Comparison of ENCODE assay signal across 14 cellular contexts in the genomic region with DNA sequence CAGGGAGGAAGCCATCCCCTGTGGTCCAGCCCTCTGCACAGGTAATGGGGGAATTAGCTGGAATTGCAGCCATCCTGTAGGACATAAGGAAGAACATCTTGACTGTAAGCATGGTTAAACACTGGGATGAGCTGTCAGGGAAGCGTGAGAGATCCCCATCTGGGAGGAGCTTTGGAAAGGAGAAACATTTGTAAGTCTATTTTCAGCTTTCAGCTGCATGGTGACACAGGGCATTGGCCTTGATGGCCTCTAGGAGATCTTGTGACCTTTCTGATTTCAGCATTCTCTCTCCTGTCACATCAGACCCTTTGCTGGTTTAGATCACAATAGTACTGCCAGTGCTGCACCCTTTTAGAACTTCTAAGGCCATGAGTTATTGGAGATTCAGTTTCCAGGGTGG. TPM values are rescaled to one million over a fixed set of nuclear protein-coding genes. Genes with fewer than 3 reads are reported as not detected.
DNase-seq lines count a peak whose midpoint lies in the region; ATAC-seq and TF ChIP-seq lines count a peak whose summit lies in the region.
"Had no signal": no experiment of that assay in that cellular context is flagged by ENCODE, and none has a peak within 500 bp of the region (broad histone marks: within the 10 kb centered on the region; RNA-seq: fewer than 3 reads in every experiment).

No MANE protein-coding gene starts in this region.

- intact Hi-C loops in esophagus muscularis mucosa (cut with DNase I), result no loop called here
- intact Hi-C loops in stomach (cut with DNase I; ENCODE audit: low total_unique reads), result no loop called here
- intact Hi-C loops in prostate gland (cut with DNase I), result no loop called here

- H3K4me1 Mint-ChIP-seq in activated T-cell treated with anti-CD3 and anti-CD28 coated beads, Interleukin-2, amount 50 U/mL, for 24 hours (ENCODE audit: low read depth), result peaks cover 75% of the 10 kb centered on the region

- WGBS in esophagus muscularis mucosa, result no CpG with 5 or more reads among the region's 1 CpG
- 72 to 90% (median 90%) methylated on average over 1 of the region's 1 CpG for WGBS in stomach, 5 donors
- 100% methylated on average over 1 of the region's 1 CpG for WGBS in prostate gland

- H3K27ac ChIP-seq in SJCRH30, result peak overlapping the region; percentile 66
- peak overlapping the region in 3 of 4 donors; percentile 24 to 74 (median 73) for H3K27ac ChIP-seq in esophagus muscularis mucosa (replicated peaks in 1 of 4)
- H3K27ac ChIP-seq in stomach, result peak overlapping the region; percentile 27 to 86 (median 74)
- H3K27ac ChIP-seq in prostate gland, result no peak overlapping the region

- ATAC-seq in GM21367 (IDR thresholded peaks at IDR 0.05; ENCODE audit: unreplicated experiment), result no peak
- ATAC-seq: SK-N-SH treated with all-trans-retinoic acid at 6 μM for 48 hours; stimulated activated naive CD8-positive, alpha-beta T cell treated with anti-CD3 and anti-CD28 coated beads, Interleukin-15, amount 100 ng/mL, for 72 hours had no signal

- 0 out of 2 replicates have a peak, but pooled peaks cover 4% of the 10 kb centered on the region for H3K9me3 ChIP-seq in SJCRH30 (replicated peaks)
- H3K9me3 ChIP-seq in esophagus muscularis mucosa, result peaks cover 0 to 14% (median 7%) of the 10 kb centered on the region in 4 donors
- peaks cover 0 to 14% (median 7%) of the 10 kb centered on the region in 4 donors for H3K9me3 ChIP-seq in stomach
- H3K9me3 ChIP-seq in prostate gland, result no peaks in the 10 kb centered on the region

- DNase-seq in activated T-cell treated with anti-CD3 and anti-CD28 coated beads, Interleukin-2, amount 50 U/mL, for 24 hours, result no peak
- DNase-seq in activated T-cell treated with anti-CD3 and anti-CD28 coated beads for 4 hours, result no peak
- DNase-seq in SJCRH30, result no peak
- no peak for DNase-seq in esophagus muscularis mucosa (ENCODE audit: extremely low spot score)
- no peak for DNase-seq in stomach
- DNase-seq in prostate gland (ENCODE audit: low spot score), result no peak
- DNase-seq in AML-193 (lab: John Stamatoyannopoulos, UW), result no peak
- DNase-seq: ACHN; activated CD8-positive, alpha-beta memory T cell treated with anti-CD3 and anti-CD28 coated beads, Interleukin-2, amount 50 U/mL, for 4 hours; retina; stimulated activated naive CD8-positive, alpha-beta T cell treated with anti-CD3 and anti-CD28 coated beads, Interleukin-15, amount 100 ng/mL, for 72 hours had no signal

- TF ChIP-seq EP300 in esophagus muscularis mucosa (IDR thresholded peaks at IDR 0.05) (no peak), stomach (IDR thresholded peaks at IDR 0.05) (no peak)

- H3K4me3 ChIP-seq in SJCRH30, result no peak overlapping the region
- H3K4me3 ChIP-seq in esophagus muscularis mucosa, result no peak overlapping the region
- H3K4me3 ChIP-seq in stomach, result no peak overlapping the region
- H3K4me3 ChIP-seq in prostate gland, result no peak overlapping the region

- no peaks in the 10 kb centered on the region for H3K27me3 ChIP-seq in SJCRH30
- H3K27me3 ChIP-seq in esophagus muscularis mucosa, result no peaks in the 10 kb centered on the region
- no peaks in the 10 kb centered on the region for H3K27me3 ChIP-seq in stomach
- no peaks in the 10 kb centered on the region for H3K27me3 ChIP-seq in prostate gland (replicated peaks; ENCODE audit: insufficient read depth)

- no peak overlapping the region for H3K4me3 Mint-ChIP-seq in activated T-cell treated with anti-CD3 and anti-CD28 coated beads, Interleukin-2, amount 50 U/mL, for 24 hours
- H3K4me3 Mint-ChIP-seq: dendritic cell treated with granulocyte-macrophage colony-stimulating factor and Interleukin-4, amounts not matched to agents 40 ng/mL and 50 ng/mL, for 4 days; stimulated activated naive CD8-positive, alpha-beta T cell treated with anti-CD3 and anti-CD28 coated beads, Interleukin-15, amount 100 ng/mL, for 72 hours had no signal

- H3K4me1 ChIP-seq in SJCRH30 (peaks cover 38% of the 10 kb centered on the region), esophagus muscularis mucosa (peaks cover 62 to 69% (median 66%) of the 10 kb centered on the region in 4 donors), stomach (peaks cover 43 to 75% (median 61%) of the 10 kb centered on the region in 4 donors), prostate gland (replicated peaks) (peaks cover 7% of the 10 kb centered on the region)

- H3K36me3 Mint-ChIP-seq in activated T-cell treated with anti-CD3 and anti-CD28 coated beads, Interleukin-2, amount 50 U/mL, for 24 hours (ENCODE audit: low read depth), result peaks cover 44% of the 10 kb centered on the region

- peak overlapping the region; percentile 69 for H3K27ac Mint-ChIP-seq in activated T-cell treated with anti-CD3 and anti-CD28 coated beads, Interleukin-2, amount 50 U/mL, for 24 hours
- H3K27ac Mint-ChIP-seq: dendritic cell treated with granulocyte-macrophage colony-stimulating factor and Interleukin-4, amounts not matched to agents 40 ng/mL and 50 ng/mL, for 4 days; stimulated activated naive CD8-positive, alpha-beta T cell treated with anti-CD3 and anti-CD28 coated beads, Interleukin-15, amount 100 ng/mL, for 72 hours had no signal

- H3K36me3 ChIP-seq in SJCRH30 (peaks cover 11% of the 10 kb centered on the region; the same call in 1 of the 2 replicates), esophagus muscularis mucosa (no peaks in the 10 kb centered on the region), stomach (no peaks in the 10 kb centered on the region), prostate gland (no peaks in the 10 kb centered on the region)

- no peak for TF ChIP-seq CTCF in esophagus muscularis mucosa (IDR thresholded peaks at IDR 0.05)
- no peak for TF ChIP-seq CTCF in stomach (IDR thresholded peaks at IDR 0.05)
- TF ChIP-seq CTCF in prostate gland (IDR thresholded peaks at IDR 0.05), result no peak

- H3K27me3 Mint-ChIP-seq in activated T-cell treated with anti-CD3 and anti-CD28 coated beads, Interleukin-2, amount 50 U/mL, for 24 hours, result no peaks in the 10 kb centered on the region
- H3K27me3 Mint-ChIP-seq: dendritic cell treated with granulocyte-macrophage colony-stimulating factor and Interleukin-4, amounts not matched to agents 40 ng/mL and 50 ng/mL, for 4 days; stimulated activated naive CD8-positive, alpha-beta T cell treated with anti-CD3 and anti-CD28 coated beads, Interleukin-15, amount 100 ng/mL, for 72 hours had no signal

- TF ChIP-seq POLR2A in esophagus muscularis mucosa (IDR thresholded peaks at IDR 0.05; ENCODE audit: low read depth) (no peak), stomach (IDR thresholded peaks at IDR 0.05) (no peak), prostate gland (IDR thresholded peaks at IDR 0.05) (no peak)

- H3K9me3 Mint-ChIP-seq in activated T-cell treated with anti-CD3 and anti-CD28 coated beads, Interleukin-2, amount 50 U/mL, for 24 hours, result peaks cover 16% of the 10 kb centered on the region

RNA-seq across cellular contexts. Expression of a gene that starts 47.1 kb away (rescaled TPM):
- total RNA-seq in SJCRH30 (2014; rRNA removed; shearing (Covaris generic)), result 24.9 and 27.2 TPM in 2 replicates
- 10 to 100 TPM; 35.7 to 58.5 (median 48.0) TPM for total RNA-seq in esophagus muscularis mucosa
- total RNA-seq in stomach, result 10 to 100 TPM; 12.8 to 80.1 (median 41.5) TPM
- 10 to 100 TPM; 10.4 to 14.7 (median 14.1) TPM for polyA plus RNA-seq in stomach
- 10 to 100 TPM; 32.7 to 88.8 TPM for total RNA-seq in prostate gland

Comparison
In these comparisons a context has a peak if more than half of its experiments do, and no peak if none do; other contexts are left out.
1. H3K27ac ChIP-seq: peak in SJCRH30 (single experiment), esophagus muscularis mucosa (3 of 4) and stomach (5 of 5); none in prostate gland (0 of 2).